Comparison of ENCODE assay signal across 8 cellular contexts in the genomic region with DNA sequence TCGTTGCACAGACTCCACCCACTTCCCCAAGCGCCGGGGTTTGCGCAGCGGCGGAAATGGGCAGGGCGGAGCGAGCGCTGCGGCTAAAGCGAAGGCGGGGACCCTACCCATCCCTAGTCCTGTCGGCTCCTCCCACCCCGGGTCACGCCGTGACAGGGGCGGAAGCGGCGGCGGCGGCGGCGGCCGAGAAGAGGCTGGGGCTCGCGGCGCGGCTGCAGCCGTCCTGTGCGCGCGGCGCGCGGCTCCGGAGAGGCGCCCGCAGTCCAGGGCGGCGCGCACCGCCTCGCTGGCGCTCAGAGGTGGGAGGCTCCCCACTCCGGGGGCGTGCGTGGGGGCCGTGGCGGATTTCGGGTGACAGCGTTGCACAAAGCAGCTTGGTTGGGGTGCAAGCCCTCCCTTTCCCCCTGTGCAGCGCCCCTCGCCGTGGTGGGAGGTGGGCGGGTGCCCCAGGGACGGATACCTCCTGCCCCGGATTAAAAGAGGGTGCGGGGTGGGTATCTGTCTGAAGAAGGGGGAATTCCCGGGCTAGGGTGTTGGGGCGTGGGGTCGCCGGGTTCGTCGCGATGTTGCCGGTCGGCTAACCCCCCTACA. TPM values are rescaled to one million over a fixed set of nuclear protein-coding genes. Genes with fewer than 3 reads are reported as not detected.
DNase-seq lines count a peak whose midpoint lies in the region; ATAC-seq, FAIRE-seq and TF ChIP-seq lines count a peak whose summit lies in the region.

Gene KDM1B (plus strand): TSS at position 150 of the 591 bp plus-strand sequence. CDS start 4,474 bp downstream, outside the sequence.

- no peaks in the 10 kb centered on the region for H3K9me3 Mint-ChIP-seq in astrocyte (ENCODE audit: unreplicated experiment)

- H3K27ac Mint-ChIP-seq in astrocyte (ENCODE audit: unreplicated experiment): peak within 1 kb of the TSS; percentile 96

- H3K9me3 ChIP-seq in astrocyte (ENCODE audit: insufficient read depth, low read depth, low read length): no peaks in the 10 kb centered on the region

- no peak for TF ChIP-seq CTCF in GM13977 (IDR thresholded peaks at IDR 0.05; ENCODE audit: extremely low read depth, insufficient read depth, missing control alignments)
- TF ChIP-seq CTCF in astrocyte (IDR thresholded peaks at IDR 0.05; ENCODE audit: insufficient read depth, low read depth, low read length): no peak

- in situ Hi-C loops in GM13977 (cut with MboI; ENCODE audit: low pct_unique_long_range_greater_than_20kb, low sequenced_read_pairs, unreplicated experiment): no loop called here

- H3K36me3 ChIP-seq in astrocyte (ENCODE audit: insufficient read depth, low read length): no peaks in the 10 kb centered on the region

- peak within 1 kb of the TSS; percentile 89 for H3K27ac ChIP-seq in astrocyte (ENCODE audit: low read depth, low read length)

- ATAC-seq in HG02678 (IDR thresholded peaks at IDR 0.05; ENCODE audit: unreplicated experiment): peak; percentile 85

- peak within 1 kb of the TSS; percentile 94 for H2AFZ ChIP-seq in astrocyte (ENCODE audit: low read depth, low read length)

- H3K79me2 ChIP-seq in astrocyte (ENCODE audit: insufficient read depth, low read length): no peaks in the 10 kb centered on the region

- no peaks in the 10 kb centered on the region for H3K27me3 Mint-ChIP-seq in astrocyte (ENCODE audit: low read depth, unreplicated experiment)

- FAIRE-seq in astrocyte (lab: Jason Lieb, UNC): no peak

- H3K9ac ChIP-seq in astrocyte (ENCODE audit: low read length): peak within 1 kb of the TSS; percentile 93

- H3K4me2 ChIP-seq in astrocyte (ENCODE audit: low read length): peak within 1 kb of the TSS; percentile 86

- peaks cover 23% of the 10 kb centered on the region for H3K4me1 ChIP-seq in astrocyte (ENCODE audit: insufficient read depth, low read length)

- H4K20me1 ChIP-seq in astrocyte (ENCODE audit: insufficient read depth, low read length): no peaks in the 10 kb centered on the region

- no peaks in the 10 kb centered on the region for H3K27me3 ChIP-seq in astrocyte (ENCODE audit: insufficient read depth, low read length)

- H3K36me3 Mint-ChIP-seq in astrocyte (ENCODE audit: low read depth, unreplicated experiment): peaks cover 3% of the 10 kb centered on the region

- peak; percentile 100 for DNase-seq in GM13977 (ENCODE audit: low spot score)
- peak; percentile 98 for DNase-seq in NCI-H1105 treated with DMSO at 0.1 percent for 48 hours (lab: John Stamatoyannopoulos, UW)
- DNase-seq in T follicular helper cell (ENCODE audit: low read depth): peak; percentile 98
- DNase-seq in astrocyte (ENCODE audit: low read depth): peak; percentile 92
- DNase-seq in hepatic stellate cell (ENCODE audit: low spot score): peak; percentile 99
- peak; percentile 89 for DNase-seq in renal cortical epithelial cell (ENCODE audit: low read depth)
- no peak for DNase-seq in GOT3 (lab: John Stamatoyannopoulos, UW)

- H3K4me1 Mint-ChIP-seq in astrocyte (ENCODE audit: low read depth, unreplicated experiment): peaks cover 6% of the 10 kb centered on the region

- peak within 1 kb of the TSS; percentile 97 for H3K4me3 ChIP-seq in astrocyte (ENCODE audit: insufficient read depth, low read depth, low read length)

- peak within 1 kb of the TSS; percentile 99 for H3K4me3 Mint-ChIP-seq in astrocyte (ENCODE audit: unreplicated experiment)

RNA-seq across cellular contexts. Expression of gene KDM1B, which starts in this region (rescaled TPM):
- 16.5 and 19.0 TPM in 2 replicates for total RNA-seq in astrocyte
- total RNA-seq in renal cortical epithelial cell: 32.1 and 38.8 TPM in 2 replicates
